In the genomic region with DNA sequence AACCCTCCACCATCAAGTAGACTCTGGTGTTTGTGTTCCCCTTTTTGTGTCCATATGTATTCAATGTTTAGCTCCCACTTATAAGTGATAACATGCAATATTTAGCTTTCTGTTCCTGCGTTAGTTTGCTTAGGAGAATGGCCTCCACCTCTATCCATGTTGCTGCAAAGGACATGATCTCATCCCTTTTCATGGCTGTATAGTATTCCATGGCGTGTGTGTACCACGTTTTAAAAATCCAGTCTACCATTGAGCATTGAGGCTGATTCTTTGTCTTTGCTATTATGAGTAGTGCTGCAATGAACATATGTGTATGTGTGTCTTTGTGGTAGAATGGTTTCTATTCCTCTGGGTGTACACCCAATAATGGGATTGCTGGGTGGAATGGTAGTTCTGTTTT, we compare ENCODE assay signal across 3 cellular contexts.
A peak's percentile ranks its signal among the peaks of the same experiment; 100 is the strongest.
TF ChIP-seq lines count a peak whose summit lies in the region.

No MANE protein-coding gene starts in this region.

TF ChIP-seq in A549, 52 proteins besides CTCF, POLR2A, EP300 and RAD21 (continued from another document):
- TF ChIP-seq ZFP36 (IDR thresholded peaks at IDR 0.05; ENCODE audit: borderline replicate concordance, partially characterized antibody) (no peak), KDM1A (IDR thresholded peaks at IDR 0.05; ENCODE audit: low read depth) (peak; percentile 76; the same call in 1 of the 2 replicates), JUNB (IDR thresholded peaks at IDR 0.05) (no peak), HOXA7 (CRISPR knock-in tag; IDR thresholded peaks at IDR 0.05) (no peak), MAZ (IDR thresholded peaks at IDR 0.05; ENCODE audit: borderline replicate concordance, low read depth, low read length) (no peak), SMC3 (IDR thresholded peaks at IDR 0.05) (no peak), MAX (IDR thresholded peaks at IDR 0.05) (no peak), HDAC2 (IDR thresholded peaks at IDR 0.05) (0 out of 2 replicates have a peak, but pooled peaks have one; percentile 36), PBX3 (IDR thresholded peaks at IDR 0.05) (no peak), PHF8 (IDR thresholded peaks at IDR 0.05; ENCODE audit: borderline replicate concordance, low read depth) (no peak), BHLHE40 (IDR thresholded peaks at IDR 0.05; ENCODE audit: low read depth, low read length) (no peak)
- TF ChIP-seq, protein P1, sequence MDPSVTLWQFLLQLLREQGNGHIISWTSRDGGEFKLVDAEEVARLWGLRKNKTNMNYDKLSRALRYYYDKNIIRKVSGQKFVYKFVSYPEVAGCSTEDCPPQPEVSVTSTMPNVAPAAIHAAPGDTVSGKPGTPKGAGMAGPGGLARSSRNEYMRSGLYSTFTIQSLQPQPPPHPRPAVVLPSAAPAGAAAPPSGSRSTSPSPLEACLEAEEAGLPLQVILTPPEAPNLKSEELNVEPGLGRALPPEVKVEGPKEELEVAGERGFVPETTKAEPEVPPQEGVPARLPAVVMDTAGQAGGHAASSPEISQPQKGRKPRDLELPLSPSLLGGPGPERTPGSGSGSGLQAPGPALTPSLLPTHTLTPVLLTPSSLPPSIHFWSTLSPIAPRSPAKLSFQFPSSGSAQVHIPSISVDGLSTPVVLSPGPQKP (IDR thresholded peaks at IDR 0.05; ENCODE audit: low read depth, low read length) = no peak
TF ChIP-seq in A549: peak in this region for 2.

TF ChIP-seq in WTC11, 78 proteins besides CTCF, POLR2A, EP300 and RAD21 (continued from another document):
- TF ChIP-seq, protein P2, sequence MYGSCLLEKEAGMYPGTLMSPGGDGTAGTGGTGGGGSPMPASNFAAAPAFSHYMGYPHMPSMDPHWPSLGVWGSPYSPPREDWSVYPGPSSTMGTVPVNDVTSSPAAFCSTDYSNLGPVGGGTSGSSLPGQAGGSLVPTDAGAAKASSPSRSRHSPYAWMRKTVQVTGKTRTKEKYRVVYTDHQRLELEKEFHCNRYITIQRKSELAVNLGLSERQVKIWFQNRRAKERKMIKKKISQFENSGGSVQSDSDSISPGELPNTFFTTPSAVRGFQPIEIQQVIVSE (CRISPR knock-in tag; IDR thresholded peaks at IDR 0.05; ENCODE audit: borderline replicate concordance) = no peak
- TF ChIP-seq ERG (CRISPR knock-in tag; IDR thresholded peaks at IDR 0.05) = no peak
- TF ChIP-seq, protein P3, sequence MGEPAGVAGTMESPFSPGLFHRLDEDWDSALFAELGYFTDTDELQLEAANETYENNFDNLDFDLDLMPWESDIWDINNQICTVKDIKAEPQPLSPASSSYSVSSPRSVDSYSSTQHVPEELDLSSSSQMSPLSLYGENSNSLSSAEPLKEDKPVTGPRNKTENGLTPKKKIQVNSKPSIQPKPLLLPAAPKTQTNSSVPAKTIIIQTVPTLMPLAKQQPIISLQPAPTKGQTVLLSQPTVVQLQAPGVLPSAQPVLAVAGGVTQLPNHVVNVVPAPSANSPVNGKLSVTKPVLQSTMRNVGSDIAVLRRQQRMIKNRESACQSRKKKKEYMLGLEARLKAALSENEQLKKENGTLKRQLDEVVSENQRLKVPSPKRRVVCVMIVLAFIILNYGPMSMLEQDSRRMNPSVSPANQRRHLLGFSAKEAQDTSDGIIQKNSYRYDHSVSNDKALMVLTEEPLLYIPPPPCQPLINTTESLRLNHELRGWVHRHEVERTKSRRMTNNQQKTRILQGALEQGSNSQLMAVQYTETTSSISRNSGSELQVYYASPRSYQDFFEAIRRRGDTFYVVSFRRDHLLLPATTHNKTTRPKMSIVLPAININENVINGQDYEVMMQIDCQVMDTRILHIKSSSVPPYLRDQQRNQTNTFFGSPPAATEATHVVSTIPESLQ (CRISPR knock-in tag; IDR thresholded peaks at IDR 0.05) = no peak
- no peak for TF ChIP-seq ZNF396 (CRISPR knock-in tag; IDR thresholded peaks at IDR 0.05; ENCODE audit: borderline replicate concordance)
- TF ChIP-seq ETV6 (CRISPR knock-in tag; IDR thresholded peaks at IDR 0.05) = no peak

TF ChIP-seq in K562, 482 proteins besides CTCF, POLR2A, EP300 and RAD21 (continued from another document):
- TF ChIP-seq CBX1 (IDR thresholded peaks at IDR 0.05; ENCODE audit: low read depth) (peak; percentile 28; the same call in 1 of the 2 replicates), GATAD2A (IDR thresholded peaks at IDR 0.05) (no peak), ZC3H8 (IDR thresholded peaks at IDR 0.05) (no peak), ETS1 (conservative IDR thresholded peaks at IDR 0.05; ENCODE audit: control insufficient read depth, low read depth, low read length) (no peak)
